In genomic region chr12:71461787-71462328, GRCh38 we compare ENCODE assay signal across 30 cellular contexts. TPM values are rescaled to one million over a fixed set of nuclear protein-coding genes. Genes with fewer than 3 reads are reported as not detected.
"Had no signal": no experiment of that assay in that cellular context is flagged by ENCODE, and none has a peak within 500 bp of the region (broad histone marks: within the 10 kb centered on the region; RNA-seq: fewer than 3 reads in every experiment).

No MANE protein-coding gene starts in this region.

- H3K27ac ChIP-seq: coronary artery, epithelial cell of prostate, esophagus squamous epithelium, gastrocnemius medialis, heart right ventricle, left lung, lower lobe of right lung had no signal

- H3K4me1 ChIP-seq: esophagus squamous epithelium, heart right ventricle, left lung, lower lobe of right lung had no signal

- DNase-seq: dermis blood vessel endothelial cell; dorsolateral prefrontal cortex; effector CD4-positive, alpha-beta T cell; effector memory CD4-positive, alpha-beta T cell; esophagus squamous epithelium; foreskin fibroblast; foreskin melanocyte; gastrocnemius medialis; glutamatergic neuron; head of caudate nucleus; heart right ventricle; hippocampal formation; left cardiac atrium; left lung; left ventricle myocardium superior; lower lobe of right lung; mesenchymal stem cell; midbrain had no signal

- H3K9me3 ChIP-seq: esophagus squamous epithelium, gastrocnemius medialis, heart right ventricle, left lung, lower lobe of right lung had no signal

- ATAC-seq: esophagus mucosa, gastrocnemius medialis, heart right ventricle, left cardiac atrium, left lung, left ventricle myocardium superior, lower lobe of right lung had no signal

- H3K36me3 ChIP-seq: esophagus squamous epithelium, heart right ventricle, left lung, lower lobe of right lung had no signal

- FAIRE-seq: colon, endometrium, islet of Langerhans, keratinocyte had no signal

- H3K4me3 ChIP-seq: coronary artery, dorsolateral prefrontal cortex, esophagus squamous epithelium, gastrocnemius medialis, heart right ventricle, left lung, lower lobe of right lung had no signal

- H3K27me3 ChIP-seq: esophagus squamous epithelium, gastrocnemius medialis, left lung had no signal

RNA-seq across cellular contexts. Expression of gene LGR5, which starts 22.3 kb away (rescaled TPM):
- total RNA-seq: dermis blood vessel endothelial cell, esophagus mucosa, glomerular endothelial cell, kidney epithelial cell, left ventricle myocardium superior, lung microvascular endothelial cell, mononuclear cell, mucosa of gallbladder had no signal
